ENCODE assay signal across 1 cellular context in the genomic region with DNA sequence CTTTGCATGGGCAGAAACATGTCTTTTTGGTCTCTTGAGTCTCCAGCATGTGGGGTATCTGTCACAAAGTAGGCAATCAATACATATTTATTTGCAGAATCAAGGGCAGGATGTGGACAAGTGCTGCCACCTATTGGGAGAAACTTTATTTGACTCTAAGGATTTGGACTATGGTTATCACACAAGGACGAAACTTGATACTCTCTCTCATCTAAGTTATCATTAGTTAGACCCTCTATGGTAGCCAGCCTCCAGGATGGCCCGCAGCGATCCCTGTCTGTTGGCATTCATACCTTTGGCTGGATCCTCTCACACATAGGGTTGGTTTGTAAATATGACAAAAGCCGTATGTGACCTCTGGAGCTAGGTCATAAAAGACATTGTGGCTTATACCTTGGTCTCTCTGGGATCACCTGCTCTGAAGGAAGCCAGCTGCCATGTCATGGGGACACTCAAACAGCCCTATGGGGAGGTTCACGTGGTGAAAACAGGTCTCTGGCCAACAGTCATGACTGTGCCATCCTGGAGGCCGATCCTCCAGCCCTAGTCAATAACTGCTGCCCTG.
TF ChIP-seq lines count a peak whose summit lies in the region.

No MANE protein-coding gene starts in this region.

TF ChIP-seq in SK-N-SH treated with all-trans-retinoic acid at 6 μM for 48 hours, 23 proteins besides CTCF, POLR2A, EP300 and RAD21 (continued from another document):
- TF ChIP-seq OSR1 (CRISPR knock-in tag; IDR thresholded peaks at IDR 0.05): no peak
TF ChIP-seq in SK-N-SH treated with all-trans-retinoic acid at 6 μM for 48 hours: peak in this region for 0.
